In genomic region chr1:156053770-156054499, GRCh38 we compare ENCODE assay signal across 1 cellular context.
TF ChIP-seq lines count a peak whose summit lies in the region.

Gene UBQLN4 (minus strand): TSS chr1:156053798. CDS start chr1:156053701, 97 bp downstream.

TF ChIP-seq in HepG2, 621 proteins besides CTCF, POLR2A, EP300 and RAD21 (continued from another document and continues in another):
- TF ChIP-seq, protein P1, sequence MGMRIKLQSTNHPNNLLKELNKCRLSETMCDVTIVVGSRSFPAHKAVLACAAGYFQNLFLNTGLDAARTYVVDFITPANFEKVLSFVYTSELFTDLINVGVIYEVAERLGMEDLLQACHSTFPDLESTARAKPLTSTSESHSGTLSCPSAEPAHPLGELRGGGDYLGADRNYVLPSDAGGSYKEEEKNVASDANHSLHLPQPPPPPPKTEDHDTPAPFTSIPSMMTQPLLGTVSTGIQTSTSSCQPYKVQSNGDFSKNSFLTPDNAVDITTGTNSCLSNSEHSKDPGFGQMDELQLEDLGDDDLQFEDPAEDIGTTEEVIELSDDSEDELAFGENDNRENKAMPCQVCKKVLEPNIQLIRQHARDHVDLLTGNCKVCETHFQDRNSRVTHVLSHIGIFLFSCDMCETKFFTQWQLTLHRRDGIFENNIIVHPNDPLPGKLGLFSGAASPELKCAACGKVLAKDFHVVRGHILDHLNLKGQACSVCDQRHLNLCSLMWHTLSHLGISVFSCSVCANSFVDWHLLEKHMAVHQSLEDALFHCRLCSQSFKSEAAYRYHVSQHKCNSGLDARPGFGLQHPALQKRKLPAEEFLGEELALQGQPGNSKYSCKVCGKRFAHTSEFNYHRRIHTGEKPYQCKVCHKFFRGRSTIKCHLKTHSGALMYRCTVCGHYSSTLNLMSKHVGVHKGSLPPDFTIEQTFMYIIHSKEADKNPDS (CRISPR knock-in tag; IDR thresholded peaks at IDR 0.05) = no peak; the same call in none of the 2 replicates
- TF ChIP-seq PHF21A (CRISPR knock-in tag; IDR thresholded peaks at IDR 0.05) = peak; percentile 9
- TF ChIP-seq, protein P2, sequence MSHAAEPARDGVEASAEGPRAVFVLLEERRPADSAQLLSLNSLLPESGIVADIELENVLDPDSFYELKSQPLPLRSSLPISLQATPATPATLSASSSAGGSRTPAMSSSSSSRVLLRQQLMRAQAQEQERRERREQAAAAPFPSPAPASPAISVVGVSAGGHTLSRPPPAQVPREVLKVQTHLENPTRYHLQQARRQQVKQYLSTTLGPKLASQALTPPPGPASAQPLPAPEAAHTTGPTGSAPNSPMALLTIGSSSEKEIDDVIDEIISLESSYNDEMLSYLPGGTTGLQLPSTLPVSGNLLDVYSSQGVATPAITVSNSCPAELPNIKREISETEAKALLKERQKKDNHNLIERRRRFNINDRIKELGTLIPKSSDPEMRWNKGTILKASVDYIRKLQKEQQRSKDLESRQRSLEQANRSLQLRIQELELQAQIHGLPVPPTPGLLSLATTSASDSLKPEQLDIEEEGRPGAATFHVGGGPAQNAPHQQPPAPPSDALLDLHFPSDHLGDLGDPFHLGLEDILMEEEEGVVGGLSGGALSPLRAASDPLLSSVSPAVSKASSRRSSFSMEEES (CRISPR knock-in tag; IDR thresholded peaks at IDR 0.05) = no peak
- TF ChIP-seq HDAC2 (CRISPR knock-in tag; IDR thresholded peaks at IDR 0.05) = no peak
- TF ChIP-seq DDIT3 (CRISPR knock-in tag; IDR thresholded peaks at IDR 0.05) = no peak
- TF ChIP-seq TBP (CRISPR knock-in tag; IDR thresholded peaks at IDR 0.05) = no peak
- TF ChIP-seq GPN1 (CRISPR knock-in tag; IDR thresholded peaks at IDR 0.05; ENCODE audit: borderline replicate concordance) = no peak
- no peak for TF ChIP-seq ZNF547 (CRISPR knock-in tag; IDR thresholded peaks at IDR 0.05)
- TF ChIP-seq HINFP (CRISPR knock-in tag; IDR thresholded peaks at IDR 0.05; ENCODE audit: low read depth) = no peak
- no peak for TF ChIP-seq TARDBP (CRISPR knock-in tag; IDR thresholded peaks at IDR 0.05)
- TF ChIP-seq, protein P3, sequence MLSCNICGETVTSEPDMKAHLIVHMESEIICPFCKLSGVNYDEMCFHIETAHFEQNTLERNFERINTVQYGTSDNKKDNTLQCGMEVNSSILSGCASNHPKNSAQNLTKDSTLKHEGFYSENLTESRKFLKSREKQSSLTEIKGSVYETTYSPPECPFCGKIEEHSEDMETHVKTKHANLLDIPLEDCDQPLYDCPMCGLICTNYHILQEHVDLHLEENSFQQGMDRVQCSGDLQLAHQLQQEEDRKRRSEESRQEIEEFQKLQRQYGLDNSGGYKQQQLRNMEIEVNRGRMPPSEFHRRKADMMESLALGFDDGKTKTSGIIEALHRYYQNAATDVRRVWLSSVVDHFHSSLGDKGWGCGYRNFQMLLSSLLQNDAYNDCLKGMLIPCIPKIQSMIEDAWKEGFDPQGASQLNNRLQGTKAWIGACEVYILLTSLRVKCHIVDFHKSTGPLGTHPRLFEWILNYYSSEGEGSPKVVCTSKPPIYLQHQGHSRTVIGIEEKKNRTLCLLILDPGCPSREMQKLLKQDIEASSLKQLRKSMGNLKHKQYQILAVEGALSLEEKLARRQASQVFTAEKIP (CRISPR knock-in tag; IDR thresholded peaks at IDR 0.05; ENCODE audit: borderline replicate concordance) = no peak
- 0 out of 2 replicates have a peak, but pooled peaks have one; percentile 47 for TF ChIP-seq ZNF674 (CRISPR knock-in tag; IDR thresholded peaks at IDR 0.05; ENCODE audit: low read depth)
- no peak for TF ChIP-seq ZNF263 (CRISPR knock-in tag; IDR thresholded peaks at IDR 0.05)
- peak; percentile 68 for TF ChIP-seq SRSF1 (optimal IDR thresholded peaks at IDR 0.05; ENCODE audit: low read depth, low read length)
- 0 out of 2 replicates have a peak, but pooled peaks have one; percentile 12 for TF ChIP-seq ZNF556 (CRISPR knock-in tag; IDR thresholded peaks at IDR 0.05; ENCODE audit: borderline replicate concordance)
- TF ChIP-seq ZNF816 (CRISPR knock-in tag; IDR thresholded peaks at IDR 0.05; ENCODE audit: borderline replicate concordance) = no peak
- TF ChIP-seq, protein P4, sequence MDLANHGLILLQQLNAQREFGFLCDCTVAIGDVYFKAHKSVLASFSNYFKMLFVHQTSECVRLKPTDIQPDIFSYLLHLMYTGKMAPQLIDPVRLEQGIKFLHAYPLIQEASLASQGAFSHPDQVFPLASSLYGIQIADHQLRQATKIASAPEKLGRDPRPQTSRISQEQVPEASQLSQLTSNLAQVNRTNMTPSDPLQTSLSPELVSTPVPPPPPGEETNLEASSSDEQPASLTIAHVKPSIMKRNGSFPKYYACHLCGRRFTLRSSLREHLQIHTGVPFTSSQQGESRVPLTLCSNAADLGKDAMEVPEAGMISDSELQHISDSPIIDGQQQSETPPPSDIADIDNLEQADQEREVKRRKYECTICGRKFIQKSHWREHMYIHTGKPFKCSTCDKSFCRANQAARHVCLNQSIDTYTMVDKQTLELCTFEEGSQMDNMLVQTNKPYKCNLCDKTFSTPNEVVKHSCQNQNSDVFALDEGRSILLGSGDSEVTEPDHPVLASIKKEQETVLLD (CRISPR knock-in tag; IDR thresholded peaks at IDR 0.05; ENCODE audit: low read depth) = 0 out of 2 replicates have a peak, but pooled peaks have one; percentile 46
- TF ChIP-seq, protein P5, sequence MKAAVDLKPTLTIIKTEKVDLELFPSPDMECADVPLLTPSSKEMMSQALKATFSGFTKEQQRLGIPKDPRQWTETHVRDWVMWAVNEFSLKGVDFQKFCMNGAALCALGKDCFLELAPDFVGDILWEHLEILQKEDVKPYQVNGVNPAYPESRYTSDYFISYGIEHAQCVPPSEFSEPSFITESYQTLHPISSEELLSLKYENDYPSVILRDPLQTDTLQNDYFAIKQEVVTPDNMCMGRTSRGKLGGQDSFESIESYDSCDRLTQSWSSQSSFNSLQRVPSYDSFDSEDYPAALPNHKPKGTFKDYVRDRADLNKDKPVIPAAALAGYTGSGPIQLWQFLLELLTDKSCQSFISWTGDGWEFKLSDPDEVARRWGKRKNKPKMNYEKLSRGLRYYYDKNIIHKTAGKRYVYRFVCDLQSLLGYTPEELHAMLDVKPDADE (CRISPR knock-in tag; IDR thresholded peaks at IDR 0.05) = no peak
- TF ChIP-seq U2AF2 (IDR thresholded peaks at IDR 0.05; ENCODE audit: low read depth, low read length) = no peak
- TF ChIP-seq ZBTB3 (CRISPR knock-in tag; IDR thresholded peaks at IDR 0.05; ENCODE audit: borderline replicate concordance, low read depth) = no peak
- TF ChIP-seq ZNF264 (CRISPR knock-in tag; IDR thresholded peaks at IDR 0.05) = no peak
- TF ChIP-seq PHF5A (CRISPR knock-in tag; IDR thresholded peaks at IDR 0.05; ENCODE audit: low read depth, unreplicated experiment) = no peak
- TF ChIP-seq ZC3H4 (CRISPR knock-in tag; IDR thresholded peaks at IDR 0.05; ENCODE audit: borderline replicate concordance) = peak; percentile 82; the same call in 1 of the 2 replicates
- no peak for TF ChIP-seq NFKB2 (CRISPR knock-in tag; IDR thresholded peaks at IDR 0.05; ENCODE audit: borderline replicate concordance)
- TF ChIP-seq ZNF75D (CRISPR knock-in tag; IDR thresholded peaks at IDR 0.05; ENCODE audit: borderline replicate concordance) = no peak
- TF ChIP-seq, protein P6, sequence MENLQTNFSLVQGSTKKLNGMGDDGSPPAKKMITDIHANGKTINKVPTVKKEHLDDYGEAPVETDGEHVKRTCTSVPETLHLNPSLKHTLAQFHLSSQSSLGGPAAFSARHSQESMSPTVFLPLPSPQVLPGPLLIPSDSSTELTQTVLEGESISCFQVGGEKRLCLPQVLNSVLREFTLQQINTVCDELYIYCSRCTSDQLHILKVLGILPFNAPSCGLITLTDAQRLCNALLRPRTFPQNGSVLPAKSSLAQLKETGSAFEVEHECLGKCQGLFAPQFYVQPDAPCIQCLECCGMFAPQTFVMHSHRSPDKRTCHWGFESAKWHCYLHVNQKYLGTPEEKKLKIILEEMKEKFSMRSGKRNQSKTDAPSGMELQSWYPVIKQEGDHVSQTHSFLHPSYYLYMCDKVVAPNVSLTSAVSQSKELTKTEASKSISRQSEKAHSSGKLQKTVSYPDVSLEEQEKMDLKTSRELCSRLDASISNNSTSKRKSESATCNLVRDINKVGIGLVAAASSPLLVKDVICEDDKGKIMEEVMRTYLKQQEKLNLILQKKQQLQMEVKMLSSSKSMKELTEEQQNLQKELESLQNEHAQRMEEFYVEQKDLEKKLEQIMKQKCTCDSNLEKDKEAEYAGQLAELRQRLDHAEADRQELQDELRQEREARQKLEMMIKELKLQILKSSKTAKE (CRISPR knock-in tag; IDR thresholded peaks at IDR 0.05; ENCODE audit: borderline replicate concordance) = no peak
- TF ChIP-seq SNAI1 (CRISPR knock-in tag; IDR thresholded peaks at IDR 0.05; ENCODE audit: borderline replicate concordance) = 0 out of 2 replicates have a peak, but pooled peaks have one; percentile 58
- TF ChIP-seq THAP11 (CRISPR knock-in tag; IDR thresholded peaks at IDR 0.05) = no peak
- TF ChIP-seq TAF1 (CRISPR knock-in tag; IDR thresholded peaks at IDR 0.05) = no peak
- TF ChIP-seq ZNF878 (CRISPR knock-in tag; IDR thresholded peaks at IDR 0.05) = 0 out of 2 replicates have a peak, but pooled peaks have one; percentile 23
- peak; percentile 81 for TF ChIP-seq ZNF142 (CRISPR knock-in tag; IDR thresholded peaks at IDR 0.05)
- TF ChIP-seq ZNF136 (CRISPR knock-in tag; IDR thresholded peaks at IDR 0.05; ENCODE audit: low read depth) = no peak
- no peak for TF ChIP-seq ZNF251 (CRISPR knock-in tag; IDR thresholded peaks at IDR 0.05)
- TF ChIP-seq, protein P7, sequence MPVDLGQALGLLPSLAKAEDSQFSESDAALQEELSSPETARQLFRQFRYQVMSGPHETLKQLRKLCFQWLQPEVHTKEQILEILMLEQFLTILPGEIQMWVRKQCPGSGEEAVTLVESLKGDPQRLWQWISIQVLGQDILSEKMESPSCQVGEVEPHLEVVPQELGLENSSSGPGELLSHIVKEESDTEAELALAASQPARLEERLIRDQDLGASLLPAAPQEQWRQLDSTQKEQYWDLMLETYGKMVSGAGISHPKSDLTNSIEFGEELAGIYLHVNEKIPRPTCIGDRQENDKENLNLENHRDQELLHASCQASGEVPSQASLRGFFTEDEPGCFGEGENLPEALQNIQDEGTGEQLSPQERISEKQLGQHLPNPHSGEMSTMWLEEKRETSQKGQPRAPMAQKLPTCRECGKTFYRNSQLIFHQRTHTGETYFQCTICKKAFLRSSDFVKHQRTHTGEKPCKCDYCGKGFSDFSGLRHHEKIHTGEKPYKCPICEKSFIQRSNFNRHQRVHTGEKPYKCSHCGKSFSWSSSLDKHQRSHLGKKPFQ (CRISPR knock-in tag; IDR thresholded peaks at IDR 0.05; ENCODE audit: insufficient replicate concordance) = no peak
- no peak for TF ChIP-seq ZSCAN5A (CRISPR knock-in tag; IDR thresholded peaks at IDR 0.05; ENCODE audit: borderline replicate concordance)
- TF ChIP-seq FOXC1 (CRISPR knock-in tag; IDR thresholded peaks at IDR 0.05; ENCODE audit: borderline replicate concordance) = peak; percentile 73; the same call in 1 of the 2 replicates
- TF ChIP-seq CBX1 (IDR thresholded peaks at IDR 0.05; ENCODE audit: low read depth) = no peak
- TF ChIP-seq AGO1 (IDR thresholded peaks at IDR 0.05; ENCODE audit: low read depth, low read length, poor library complexity, severe bottlenecking) = no peak
